ENCODE assay signal across 18 cellular contexts in the genomic region with DNA sequence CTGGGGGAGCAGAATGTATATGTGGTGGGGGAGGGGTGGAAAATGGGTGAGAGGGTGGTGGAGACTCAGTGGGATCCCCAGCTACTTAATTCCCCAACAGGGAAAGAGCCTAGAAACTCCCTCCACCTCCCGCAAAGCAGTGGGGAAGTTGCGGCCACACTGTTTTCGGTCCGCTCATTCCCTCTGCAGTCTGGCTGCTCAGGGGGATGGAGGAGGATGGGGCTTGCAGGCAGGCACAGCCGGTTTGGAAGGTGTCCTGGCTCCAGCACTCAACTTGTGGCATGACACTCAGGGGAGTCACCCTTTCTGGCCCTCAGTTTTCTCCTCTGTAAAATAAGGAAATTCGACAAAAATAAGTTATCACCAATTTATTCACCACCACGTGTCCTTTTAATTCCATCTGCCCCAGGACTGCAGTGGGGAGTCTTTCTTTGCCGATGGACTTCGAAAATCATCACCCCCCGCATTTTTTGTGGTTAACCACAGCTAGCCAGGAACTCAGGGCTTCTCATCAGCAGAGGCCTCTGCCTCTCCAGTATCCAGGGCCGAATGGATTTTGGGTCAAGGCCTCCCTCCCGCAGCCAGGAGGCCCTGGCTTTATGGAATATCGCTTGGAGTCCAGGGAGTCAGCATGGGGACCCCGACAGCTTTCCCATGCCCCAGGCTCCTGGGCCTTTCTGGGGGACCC. TPM values are rescaled to one million over a fixed set of nuclear protein-coding genes. Genes with fewer than 3 reads are reported as not detected.
DNase-seq lines count a peak whose midpoint lies in the region; ATAC-seq and TF ChIP-seq lines count a peak whose summit lies in the region.
"Had no signal": no experiment of that assay in that cellular context is flagged by ENCODE, and none has a peak within 500 bp of the region (broad histone marks: within the 10 kb centered on the region; RNA-seq: fewer than 3 reads in every experiment).

No MANE protein-coding gene starts in this region.

- no peaks in the 10 kb centered on the region for H3K36me3 Mint-ChIP-seq in nephron (ENCODE audit: low read depth)
- H3K36me3 Mint-ChIP-seq: stimulated activated naive B cell treated with anti-CD40 and anti-IgM and Interleukin-4, amounts not matched to agents 10 μg/mL and 1 μg/mL and 100 μg/mL, for 72 hours; T-cell had no signal

- H3K27me3 ChIP-seq in HCT116 (ENCODE audit: insufficient read depth, low read length) (peaks cover 16% of the 10 kb centered on the region; the same call in 1 of the 2 replicates), brain microvascular endothelial cell (replicated peaks) (no peaks in the 10 kb centered on the region)
- H3K27me3 ChIP-seq: BLaER1 had no signal

- TF ChIP-seq RAD21 in HCT116 (IDR thresholded peaks at IDR 0.05; ENCODE audit: low read depth) = no peak

- no peak overlapping the region for H3K27ac ChIP-seq in HCT116 (ENCODE audit: low read depth, low read length)
- no peak overlapping the region for H3K27ac ChIP-seq in brain microvascular endothelial cell
- no peak overlapping the region for H3K27ac ChIP-seq in caudate nucleus (ENCODE audit: low read depth, low read length)
- H3K27ac ChIP-seq: BLaER1, KMS-11 had no signal

- H3K9me3 ChIP-seq in HCT116 (ENCODE audit: control insufficient read depth in 1 of 2, insufficient read depth in 1 of 2, low read depth in 1 of 2, low read length in 2 of 2) = no peaks in the 10 kb centered on the region

- H3K27ac Mint-ChIP-seq in nephron = no peak overlapping the region
- H3K27ac Mint-ChIP-seq: stimulated activated naive B cell treated with anti-CD40 and anti-IgM and Interleukin-4, amounts not matched to agents 10 μg/mL and 1 μg/mL and 100 μg/mL, for 72 hours had no signal

- H3K4me1 ChIP-seq in HCT116 (ENCODE audit: control insufficient read depth in 1 of 2, insufficient read depth in 2 of 2, low read length in 2 of 2) = no peaks in the 10 kb centered on the region
- H3K4me1 ChIP-seq: BLaER1 had no signal

- no peaks in the 10 kb centered on the region for H3K9me3 Mint-ChIP-seq in nephron
- H3K9me3 Mint-ChIP-seq: stimulated activated naive B cell treated with anti-CD40 and anti-IgM and Interleukin-4, amounts not matched to agents 10 μg/mL and 1 μg/mL and 100 μg/mL, for 72 hours; T-cell had no signal

- H2AFZ ChIP-seq in HCT116 (ENCODE audit: low read depth, low read length, poor library complexity, severe bottlenecking) = no peak overlapping the region

- in situ Hi-C loops in brain microvascular endothelial cell (cut with HindIII; ENCODE audit: low pct_ligation_motif_present, low sequenced_read_pairs) = no loop called here

- no peaks in the 10 kb centered on the region for H3K36me3 ChIP-seq in HCT116 (ENCODE audit: control insufficient read depth in 1 of 2, insufficient read depth in 2 of 2, low read length in 2 of 2)
- no peaks in the 10 kb centered on the region for H3K36me3 ChIP-seq in brain microvascular endothelial cell (replicated peaks)
- H3K36me3 ChIP-seq: BLaER1 had no signal

- peak; percentile 21; the same call in 1 of the 2 replicates for ATAC-seq in HCT116
- no peak for ATAC-seq in HG02678 (IDR thresholded peaks at IDR 0.05; ENCODE audit: unreplicated experiment)
- ATAC-seq: stimulated activated naive B cell treated with anti-CD40 and anti-IgM and Interleukin-4, amounts not matched to agents 10 μg/mL and 1 μg/mL and 100 μg/mL, for 72 hours; T-cell had no signal

- H3K4me3 ChIP-seq in AG09309 (ENCODE audit: control insufficient read depth, low read depth, low read length) = no peak overlapping the region
- no peak overlapping the region for H3K4me3 ChIP-seq in HCT116 (replicated peaks in 1 of 2; ENCODE audit: low read depth in 1 of 2, low read length in 2 of 2)
- H3K4me3 ChIP-seq in brain microvascular endothelial cell (ENCODE audit: low read depth, low read length) = no peak overlapping the region
- H3K4me3 ChIP-seq: BLaER1 had no signal

- no peaks in the 10 kb centered on the region for H3K79me2 ChIP-seq in HCT116 (ENCODE audit: insufficient read depth, low read length)

- RAD21 ChIA-PET in HCT116 (lab: Charles Lee; ENCODE audit: low non-redundant PET in 1 of 2, low total read pairs in 2 of 2, uncharacterized antibody in 2 of 2, unreplicated experiment in 2 of 2) = no interaction called here

- no TSS peak for BruUV-seq in HCT116 (replicated peaks; lab: Mats Ljungman, UMichigan)

- no peak overlapping the region for H3K9ac ChIP-seq in HCT116 (ENCODE audit: low read length)
- H3K9ac ChIP-seq: BLaER1, KMS-11 had no signal

- peaks cover 62% of the 10 kb centered on the region for H3K27me3 Mint-ChIP-seq in nephron (ENCODE audit: low read depth)

- H3K4me1 Mint-ChIP-seq in nephron = peaks cover 27% of the 10 kb centered on the region

- H4K20me1 ChIP-seq in HCT116 (ENCODE audit: insufficient read depth) = no peaks in the 10 kb centered on the region
- H4K20me1 ChIP-seq: BLaER1 had no signal

- intact Hi-C loops in HCT116 (cut with micrococcal nuclease) = no loop called here

- H3K4me3 Mint-ChIP-seq in nephron = peak overlapping the region; percentile 67 to 70 (median 69)

- POLR2A ChIA-PET in HCT116 (lab: Charles Lee) = no interaction called here

- DNase-seq in AG09309 (ENCODE audit: low read depth) = peak; percentile 63
- no peak for DNase-seq in HCT116 (ENCODE audit: low read depth, low spot score)
- DNase-seq in brain microvascular endothelial cell = peak; percentile 49
- no peak for DNase-seq in NK-92 (lab: John Stamatoyannopoulos, UW; ENCODE audit: unreplicated experiment)
- DNase-seq in caudate nucleus (lab: John Stamatoyannopoulos, UW) = no peak
- no peak for DNase-seq in NCI-H510A (lab: John Stamatoyannopoulos, UW)
- DNase-seq: activated CD4-positive, alpha-beta T cell treated with anti-CD3 and anti-CD28 coated beads for 4 hours; NCI-H2029 treated with DMSO at 0.1 percent for 48 hours; posterior cingulate gyrus; stimulated activated CD4-positive, alpha-beta T cell treated with anti-CD3 and anti-CD28 coated beads, Interleukin-2, amount 100 ng/mL, for 48 hours; stimulated activated naive B cell treated with anti-CD40 and anti-IgM and Interleukin-4, amounts not matched to agents 10 μg/mL and 1 μg/mL and 100 μg/mL, for 72 hours; T-cell had no signal

- no peaks in the 10 kb centered on the region for H3K9me2 ChIP-seq in HCT116 (ENCODE audit: insufficient read depth)

- H3K4me2 ChIP-seq in HCT116 (ENCODE audit: low read length) = no peak overlapping the region
- H3K4me2 ChIP-seq: BLaER1, KMS-11 had no signal

- TF ChIP-seq CTCF in AG09309 (IDR thresholded peaks at IDR 0.05; ENCODE audit: control insufficient read depth, insufficient read depth, low read depth, low read length, missing control alignments) (no peak), HCT116 (IDR thresholded peaks at IDR 0.05 in 2 of 3, conservative IDR thresholded peaks at IDR 0.05 in 1 of 3; ENCODE audit: borderline replicate concordance in 1 of 3, insufficient read depth in 1 of 3, low read depth in 2 of 3, low read length in 2 of 3) (no peak), brain microvascular endothelial cell (IDR thresholded peaks at IDR 0.05; ENCODE audit: low read depth, low read length, missing control alignments) (no peak), nephron (IDR thresholded peaks at IDR 0.05; ENCODE audit: unreplicated experiment in 3 of 3) (no peak)

- no peak for TF ChIP-seq POLR2A in HCT116 (IDR thresholded peaks at IDR 0.05; ENCODE audit: borderline replicate concordance, extremely low read depth, insufficient read depth, insufficient read length)

- CTCF ChIA-PET in HCT116 (lab: Charles Lee) = no interaction called here

TF ChIP-seq in HCT116, 20 proteins besides CTCF, POLR2A, EP300 and RAD21:
- TF ChIP-seq EGR1 (IDR thresholded peaks at IDR 0.05; ENCODE audit: low read depth) (no peak), TCF7L2 (IDR thresholded peaks at IDR 0.05; ENCODE audit: borderline replicate concordance, extremely low read depth, insufficient read depth, insufficient read length) (no peak), CBX3 (IDR thresholded peaks at IDR 0.05; ENCODE audit: low read depth) (no peak)
- TF ChIP-seq, protein P1, sequence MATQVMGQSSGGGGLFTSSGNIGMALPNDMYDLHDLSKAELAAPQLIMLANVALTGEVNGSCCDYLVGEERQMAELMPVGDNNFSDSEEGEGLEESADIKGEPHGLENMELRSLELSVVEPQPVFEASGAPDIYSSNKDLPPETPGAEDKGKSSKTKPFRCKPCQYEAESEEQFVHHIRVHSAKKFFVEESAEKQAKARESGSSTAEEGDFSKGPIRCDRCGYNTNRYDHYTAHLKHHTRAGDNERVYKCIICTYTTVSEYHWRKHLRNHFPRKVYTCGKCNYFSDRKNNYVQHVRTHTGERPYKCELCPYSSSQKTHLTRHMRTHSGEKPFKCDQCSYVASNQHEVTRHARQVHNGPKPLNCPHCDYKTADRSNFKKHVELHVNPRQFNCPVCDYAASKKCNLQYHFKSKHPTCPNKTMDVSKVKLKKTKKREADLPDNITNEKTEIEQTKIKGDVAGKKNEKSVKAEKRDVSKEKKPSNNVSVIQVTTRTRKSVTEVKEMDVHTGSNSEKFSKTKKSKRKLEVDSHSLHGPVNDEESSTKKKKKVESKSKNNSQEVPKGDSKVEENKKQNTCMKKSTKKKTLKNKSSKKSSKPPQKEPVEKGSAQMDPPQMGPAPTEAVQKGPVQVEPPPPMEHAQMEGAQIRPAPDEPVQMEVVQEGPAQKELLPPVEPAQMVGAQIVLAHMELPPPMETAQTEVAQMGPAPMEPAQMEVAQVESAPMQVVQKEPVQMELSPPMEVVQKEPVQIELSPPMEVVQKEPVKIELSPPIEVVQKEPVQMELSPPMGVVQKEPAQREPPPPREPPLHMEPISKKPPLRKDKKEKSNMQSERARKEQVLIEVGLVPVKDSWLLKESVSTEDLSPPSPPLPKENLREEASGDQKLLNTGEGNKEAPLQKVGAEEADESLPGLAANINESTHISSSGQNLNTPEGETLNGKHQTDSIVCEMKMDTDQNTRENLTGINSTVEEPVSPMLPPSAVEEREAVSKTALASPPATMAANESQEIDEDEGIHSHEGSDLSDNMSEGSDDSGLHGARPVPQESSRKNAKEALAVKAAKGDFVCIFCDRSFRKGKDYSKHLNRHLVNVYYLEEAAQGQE (IDR thresholded peaks at IDR 0.05; ENCODE audit: low read depth) = no peak

RNA-seq across cellular contexts. Expression of a gene that starts 1.6 kb away (rescaled TPM):
- total RNA-seq in HCT116 (2021; ENCODE audit: unreplicated experiment) = 0.39 TPM
- polyA plus RNA-seq in HCT116 (2012) = 0.06 and 0.14 TPM in 2 replicates

RNA-seq across cellular contexts. Expression of a gene that starts 5.3 kb away (rescaled TPM):
- total RNA-seq in HCT116 (2021; ENCODE audit: unreplicated experiment) = not detected
- polyA plus RNA-seq in HCT116 (2012) = not detected in 2 replicates
- total RNA-seq: aorta, lower leg skin, T-cell had no signal
- polyA plus RNA-seq: aorta had no signal

Comparison
In these comparisons a context has a peak if more than half of its experiments do, and no peak if none do; other contexts are left out.
1. DNase-seq: peak in AG09309 (single experiment) and brain microvascular endothelial cell (single experiment); none in HCT116 (single experiment), NK-92 (single experiment), caudate nucleus (0 of 61) and NCI-H510A (single experiment).